ENCODE assay signal across 1 cellular context in genomic region chr15:96253137-96253747, GRCh38.
TF ChIP-seq lines count a peak whose summit lies in the region.

No MANE protein-coding gene starts in this region.

TF ChIP-seq in GM23338, 12 proteins besides CTCF, POLR2A, EP300 and RAD21 (continued from another document):
- TF ChIP-seq ZNF462 (CRISPR knock-in tag; IDR thresholded peaks at IDR 0.05) (no peak), POLR2AphosphoS5 (IDR thresholded peaks at IDR 0.05; ENCODE audit: low read depth) (no peak), CREB1 (CRISPR knock-in tag; IDR thresholded peaks at IDR 0.05; ENCODE audit: low read depth) (no peak), EZH2 (IDR thresholded peaks at IDR 0.05; ENCODE audit: low read depth, unreplicated experiment) (no peak), EZH2phosphoT487 (IDR thresholded peaks at IDR 0.05; ENCODE audit: unreplicated experiment) (no peak), JUNB (IDR thresholded peaks at IDR 0.05; ENCODE audit: unreplicated experiment) (no peak), STAT1 (IDR thresholded peaks at IDR 0.05; ENCODE audit: unreplicated experiment) (no peak), NANOG (IDR thresholded peaks at IDR 0.05; ENCODE audit: borderline replicate concordance) (no peak), ZNF331 (CRISPR knock-in tag; IDR thresholded peaks at IDR 0.05; ENCODE audit: low read depth) (no peak)
